ENCODE assay signal across 27 cellular contexts in genomic region chr6:142881290-142881689, GRCh38.
DNase-seq lines count a peak whose midpoint lies in the region; ATAC-seq and TF ChIP-seq lines count a peak whose summit lies in the region.
"Had no signal": no experiment of that assay in that cellular context is flagged by ENCODE, and none has a peak within 500 bp of the region (broad histone marks: within the 10 kb centered on the region; RNA-seq: fewer than 3 reads in every experiment).

No MANE protein-coding gene starts in this region.

- 93 to 97% methylated on average over 1 of the region's 1 CpG for WGBS in testis, 2 donors
- 83 to 97% methylated on average over 1 of the region's 1 CpG for WGBS in tibial nerve, 2 donors

- no peaks in the 10 kb centered on the region for H3K27me3 ChIP-seq in CD4-positive, alpha-beta T cell (ENCODE audit: control insufficient read depth, insufficient read depth, low read length)
- no peaks in the 10 kb centered on the region for H3K27me3 ChIP-seq in CD8-positive, alpha-beta memory T cell (ENCODE audit: insufficient read depth, low read length, poor library complexity, severe bottlenecking)
- H3K27me3 ChIP-seq in testis, result no peaks in the 10 kb centered on the region
- no peaks in the 10 kb centered on the region for H3K27me3 ChIP-seq in tibial nerve
- H3K27me3 ChIP-seq: BLaER1 treated with 17β-estradiol and CSF1 and Interleukin-3, amounts not matched to agents 10 nM and 100 nM; neural progenitor cell; SJCRH30; upper lobe of left lung had no signal

- TF ChIP-seq CTCF in CD4-positive, alpha-beta T cell (IDR thresholded peaks at IDR 0.05), result no peak
- TF ChIP-seq CTCF in testis (IDR thresholded peaks at IDR 0.05) (no peak), tibial nerve (IDR thresholded peaks at IDR 0.05) (no peak)

- H3K4me3 Mint-ChIP-seq in CD4-positive, alpha-beta T cell, result peak overlapping the region; percentile 21
- H3K4me3 Mint-ChIP-seq in CD8-positive, alpha-beta memory T cell, result no peak overlapping the region
- peak overlapping the region; percentile 36 for H3K4me3 Mint-ChIP-seq in activated naive CD8-positive, alpha-beta T cell
- H3K4me3 Mint-ChIP-seq in memory B cell, result no peak overlapping the region
- H3K4me3 Mint-ChIP-seq: activated CD4-positive, alpha-beta T cell treated with anti-CD3 and anti-CD28 coated beads, Interleukin-2, amount 10 ng/mL, durations not matched to agents 24 days and 14 days; neural progenitor cell had no signal

- H3K4me3 ChIP-seq in CD8-positive, alpha-beta memory T cell (ENCODE audit: low read length), result no peak overlapping the region
- no peak overlapping the region for H3K4me3 ChIP-seq in testis
- no peak overlapping the region for H3K4me3 ChIP-seq in tibial nerve
- H3K4me3 ChIP-seq: BLaER1 treated with 17β-estradiol and CSF1 and Interleukin-3, amounts not matched to agents 10 nM and 100 nM; neural progenitor cell; SJCRH30; upper lobe of left lung had no signal

- intact Hi-C loops in CD4-positive, alpha-beta T cell (cut with DNase I, micrococcal nuclease), result loop anchor here (5.0 to 10.0 kb wide), 3 partner anchors 94 to 316 kb away; no protein-coding TSS in a partner anchor
- intact Hi-C loops in testis (cut with DNase I; ENCODE audit: low total_unique reads), result no loop called here

- CTCF ChIA-PET in CD4-positive, alpha-beta T cell (lab: Charles Lee), result interaction anchor here (1.1 kb wide), 1 partner anchor 26 kb away, joined by 5 read pairs; no protein-coding TSS in a partner anchor
- CTCF ChIA-PET in CD8-positive, alpha-beta memory T cell (lab: Charles Lee), result interaction anchor here (1.3 to 1.8 kb wide), 5 partner anchors 9 to 134 kb away, joined by 4 to 6 read pairs (median 6); no protein-coding TSS in a partner anchor

- no peak for TF ChIP-seq POLR2A in testis (IDR thresholded peaks at IDR 0.05)
- TF ChIP-seq POLR2A in tibial nerve (IDR thresholded peaks at IDR 0.05), result no peak

- H3K36me3 ChIP-seq in CD8-positive, alpha-beta memory T cell (ENCODE audit: insufficient read depth, low read length), result no peaks in the 10 kb centered on the region
- no peaks in the 10 kb centered on the region for H3K36me3 ChIP-seq in testis (ENCODE audit: low read depth, missing control alignments)
- no peaks in the 10 kb centered on the region for H3K36me3 ChIP-seq in tibial nerve
- H3K36me3 ChIP-seq: neural progenitor cell, SJCRH30, upper lobe of left lung had no signal

- H3K4me1 Mint-ChIP-seq in CD4-positive, alpha-beta T cell (ENCODE audit: low read depth), result peaks cover 87% of the 10 kb centered on the region
- peaks cover 85 to 97% (median 94%) of the 10 kb centered on the region in 3 donors for H3K4me1 Mint-ChIP-seq in CD8-positive, alpha-beta memory T cell
- H3K4me1 Mint-ChIP-seq in activated naive CD8-positive, alpha-beta T cell (ENCODE audit: low read depth), result peaks cover 87% of the 10 kb centered on the region
- H3K4me1 Mint-ChIP-seq in memory B cell, result peaks cover 38% of the 10 kb centered on the region

- no peak for ATAC-seq in CD4-positive, alpha-beta T cell (ENCODE audit: poor library complexity)
- no peak for ATAC-seq in memory B cell (ENCODE audit: low read depth)
- ATAC-seq: activated T-cell treated with anti-CD3 and anti-CD28 coated beads, Interleukin-2, amount 50 U/mL, for 4 hours; sciatic nerve had no signal

- H3K4me1 ChIP-seq in CD8-positive, alpha-beta memory T cell (ENCODE audit: insufficient read depth, low read length), result peaks cover 69% of the 10 kb centered on the region
- H3K4me1 ChIP-seq in testis, result peaks cover 9% of the 10 kb centered on the region
- peaks cover 0 to 31% (median 21%) of the 10 kb centered on the region in 4 donors for H3K4me1 ChIP-seq in tibial nerve

- H3K27ac ChIP-seq in CD4-positive, alpha-beta T cell (ENCODE audit: low read depth, low read length), result no peak overlapping the region
- no peak overlapping the region for H3K27ac ChIP-seq in CD8-positive, alpha-beta memory T cell (ENCODE audit: low read depth, low read length)
- H3K27ac ChIP-seq in testis, result no peak overlapping the region
- no peak overlapping the region for H3K27ac ChIP-seq in tibial nerve
- H3K27ac ChIP-seq: BLaER1 treated with 17β-estradiol and CSF1 and Interleukin-3, amounts not matched to agents 10 nM and 100 nM; neural progenitor cell; SJCRH30; upper lobe of left lung; VCaP had no signal

- TF ChIP-seq EP300 in tibial nerve (IDR thresholded peaks at IDR 0.05), result no peak

- peaks cover 51% of the 10 kb centered on the region for H3K36me3 Mint-ChIP-seq in CD4-positive, alpha-beta T cell (ENCODE audit: low read depth)
- peaks cover 0 to 23% (median 8%) of the 10 kb centered on the region in 3 donors for H3K36me3 Mint-ChIP-seq in CD8-positive, alpha-beta memory T cell
- H3K36me3 Mint-ChIP-seq in activated naive CD8-positive, alpha-beta T cell, result peaks cover 26% of the 10 kb centered on the region
- H3K36me3 Mint-ChIP-seq in memory B cell, result peaks cover 26% of the 10 kb centered on the region
- H3K36me3 Mint-ChIP-seq: neural progenitor cell had no signal

- DNase-seq in CD4-positive, alpha-beta T cell, result no peak
- no peak for DNase-seq in CD8-positive, alpha-beta memory T cell
- DNase-seq in memory B cell (ENCODE audit: low spot score in 2 of 2), result no peak
- DNase-seq in testis, result no peak
- DNase-seq in tibial nerve (ENCODE audit: low spot score in 2 of 2), result no peak
- DNase-seq in Kasumi-1 (lab: John Stamatoyannopoulos, UW), result no peak
- DNase-seq: activated T-cell treated with anti-CD3 and anti-CD28 coated beads, Interleukin-2, amount 50 U/mL, for 4 hours; amniotic stem cell; Calu3; DMS79 treated with DMSO at 0.1 percent for 48 hours; effector CD4-positive, alpha-beta T cell; mammary epithelial cell; NCI-H2107; NCI-H774; SJCRH30; stimulated activated CD4-positive, alpha-beta T cell treated with anti-CD3 and anti-CD28 coated beads, Interleukin-12 subunit alpha, Interleukin-12 subunit beta, amount 100 ng/mL, for 4 hours; stimulated activated CD4-positive, alpha-beta T cell treated with anti-CD3 and anti-CD28 coated beads, Interleukin-4, amount 100 ng/mL, for 1 hour; substantia nigra; SW 1271; T1000; upper lobe of left lung had no signal

- H3K9me3 Mint-ChIP-seq in CD4-positive, alpha-beta T cell, result no peaks in the 10 kb centered on the region
- no peaks in the 10 kb centered on the region for H3K9me3 Mint-ChIP-seq in CD8-positive, alpha-beta memory T cell
- no peaks in the 10 kb centered on the region for H3K9me3 Mint-ChIP-seq in activated naive CD8-positive, alpha-beta T cell (ENCODE audit: low read depth)
- peaks cover 1% of the 10 kb centered on the region for H3K9me3 Mint-ChIP-seq in memory B cell
- H3K9me3 Mint-ChIP-seq: activated T-cell treated with anti-CD3 and anti-CD28 coated beads, Interleukin-2, amount 50 U/mL, for 4 hours; neural progenitor cell had no signal

- H3K27me3 Mint-ChIP-seq in CD4-positive, alpha-beta T cell, result no peaks in the 10 kb centered on the region
- no peaks in the 10 kb centered on the region for H3K27me3 Mint-ChIP-seq in CD8-positive, alpha-beta memory T cell
- H3K27me3 Mint-ChIP-seq in activated naive CD8-positive, alpha-beta T cell, result no peaks in the 10 kb centered on the region
- no peaks in the 10 kb centered on the region for H3K27me3 Mint-ChIP-seq in memory B cell
- H3K27me3 Mint-ChIP-seq: activated CD4-positive, alpha-beta T cell treated with anti-CD3 and anti-CD28 coated beads, Interleukin-2, amount 10 ng/mL, durations not matched to agents 24 days and 14 days had no signal

- POLR2A ChIA-PET in CD4-positive, alpha-beta T cell (lab: Charles Lee), result interaction anchor here (0.8 to 9.7 kb wide), 6 partner anchors 15 to 108 kb away, joined by 3 to 137 read pairs (median 10); no protein-coding TSS in a partner anchor
- POLR2A ChIA-PET in CD8-positive, alpha-beta memory T cell (lab: Charles Lee), result no interaction called here

- H3K9me3 ChIP-seq in CD4-positive, alpha-beta T cell (ENCODE audit: control insufficient read depth, low read length), result no peaks in the 10 kb centered on the region
- no peaks in the 10 kb centered on the region for H3K9me3 ChIP-seq in CD8-positive, alpha-beta memory T cell (ENCODE audit: low read length)
- H3K9me3 ChIP-seq in testis (no peaks in the 10 kb centered on the region), tibial nerve (no peaks in the 10 kb centered on the region)
- H3K9me3 ChIP-seq: SJCRH30, upper lobe of left lung had no signal

- peak overlapping the region; percentile 67 for H3K27ac Mint-ChIP-seq in CD4-positive, alpha-beta T cell
- peak overlapping the region in 5 of 8 donors; percentile 6 to 85 (median 47) for H3K27ac Mint-ChIP-seq in CD8-positive, alpha-beta memory T cell
- peak overlapping the region; percentile 84 for H3K27ac Mint-ChIP-seq in activated naive CD8-positive, alpha-beta T cell
- H3K27ac Mint-ChIP-seq in memory B cell, result peak overlapping the region; percentile 75
- H3K27ac Mint-ChIP-seq: activated CD4-positive, alpha-beta T cell treated with anti-CD3 and anti-CD28 coated beads, Interleukin-2, amount 10 ng/mL, durations not matched to agents 24 days and 14 days; neural progenitor cell had no signal

Comparison
In these comparisons a context has a peak if more than half of its experiments do, and no peak if none do; other contexts are left out.
1. H3K4me3 Mint-ChIP-seq: peak in CD4-positive, alpha-beta T cell (single experiment) and activated naive CD8-positive, alpha-beta T cell (single experiment); none in CD8-positive, alpha-beta memory T cell (0 of 7) and memory B cell (single experiment).
2. Peak in every context shown above with its lines, with median percentiles within 50 percentile points of each other: H3K27ac Mint-ChIP-seq.